In genomic region chr7:92691578-92691977, GRCh38 we compare ENCODE assay signal across 8 cellular contexts.
DNase-seq lines count a peak whose midpoint lies in the region; ATAC-seq and TF ChIP-seq lines count a peak whose summit lies in the region.

No MANE protein-coding gene starts in this region.

- peaks cover 3% of the 10 kb centered on the region; the same call in 1 of the 2 replicates for H3K4me1 ChIP-seq in BE2C

- H3K36me3 ChIP-seq in BE2C = 0 out of 2 replicates have a peak, but pooled peaks cover 2% of the 10 kb centered on the region

- H3K9me3 Mint-ChIP-seq in activated CD4-positive, alpha-beta memory T cell treated with anti-CD3 and anti-CD28 coated beads, Interleukin-2, amount 10 ng/mL, durations not matched to agents 7 days and 5 days = peaks cover 16% of the 10 kb centered on the region
- H3K9me3 Mint-ChIP-seq in stimulated activated naive CD8-positive, alpha-beta T cell treated with anti-CD3 and anti-CD28 coated beads, Interleukin-15, amount 100 ng/mL, for 72 hours = peaks cover 6 to 11% of the 10 kb centered on the region in 2 donors

- peak; percentile 26 for DNase-seq in BE2C
- DNase-seq in GM13977 (ENCODE audit: low spot score) = peak; percentile 35
- DNase-seq in NCI-H1694 treated with DMSO at 0.1 percent for 48 hours (lab: John Stamatoyannopoulos, UW) = peak; percentile 45
- no peak for DNase-seq in activated CD4-positive, alpha-beta memory T cell treated with anti-CD3 and anti-CD28 coated beads, Interleukin-2, amount 10 ng/mL, durations not matched to agents 7 days and 5 days
- DNase-seq in glomerular visceral epithelial cell (ENCODE audit: extremely low spot score) = peak; percentile 59
- DNase-seq in stimulated activated naive CD8-positive, alpha-beta T cell treated with anti-CD3 and anti-CD28 coated beads, Interleukin-15, amount 100 ng/mL, for 72 hours = no peak
- DNase-seq in activated CD8-positive, alpha-beta memory T cell treated with anti-CD3 and anti-CD28 coated beads for 24 hours = no peak

- no peak overlapping the region for H3K4me3 ChIP-seq in BE2C (ENCODE audit: low read depth, low read length)

- no peak overlapping the region for H3K4me3 Mint-ChIP-seq in activated CD4-positive, alpha-beta memory T cell treated with anti-CD3 and anti-CD28 coated beads, Interleukin-2, amount 10 ng/mL, durations not matched to agents 7 days and 5 days
- H3K4me3 Mint-ChIP-seq in stimulated activated naive CD8-positive, alpha-beta T cell treated with anti-CD3 and anti-CD28 coated beads, Interleukin-15, amount 100 ng/mL, for 72 hours = no peak overlapping the region

- CTCF ChIA-PET in activated CD4-positive, alpha-beta memory T cell treated with anti-CD3 and anti-CD28 coated beads, Interleukin-2, amount 10 ng/mL, durations not matched to agents 7 days and 5 days (lab: Charles Lee) = interaction anchor here (1.0 to 3.4 kb wide), 3 partner anchors 70 to 141 kb away, joined by 4 to 28 read pairs (median 11); no protein-coding TSS in a partner anchor

- no peaks in the 10 kb centered on the region for H3K27me3 ChIP-seq in BE2C

- H3K9me3 ChIP-seq in BE2C = no peaks in the 10 kb centered on the region

- H3K27me3 Mint-ChIP-seq in activated CD4-positive, alpha-beta memory T cell treated with anti-CD3 and anti-CD28 coated beads, Interleukin-2, amount 10 ng/mL, durations not matched to agents 7 days and 5 days = no peaks in the 10 kb centered on the region
- no peaks in the 10 kb centered on the region for H3K27me3 Mint-ChIP-seq in stimulated activated naive CD8-positive, alpha-beta T cell treated with anti-CD3 and anti-CD28 coated beads, Interleukin-15, amount 100 ng/mL, for 72 hours

- in situ Hi-C loops in GM13977 (cut with MboI; ENCODE audit: low pct_unique_long_range_greater_than_20kb, low sequenced_read_pairs, unreplicated experiment) = loop anchor here (5.0 to 10.0 kb wide), 2 partner anchors 141 to 363 kb away; no protein-coding TSS in a partner anchor

- H3K27ac Mint-ChIP-seq in activated CD4-positive, alpha-beta memory T cell treated with anti-CD3 and anti-CD28 coated beads, Interleukin-2, amount 10 ng/mL, durations not matched to agents 7 days and 5 days = peak overlapping the region; percentile 61
- peak overlapping the region; percentile 14 to 19 for H3K27ac Mint-ChIP-seq in stimulated activated naive CD8-positive, alpha-beta T cell treated with anti-CD3 and anti-CD28 coated beads, Interleukin-15, amount 100 ng/mL, for 72 hours

- POLR2A ChIA-PET in activated CD4-positive, alpha-beta memory T cell treated with anti-CD3 and anti-CD28 coated beads, Interleukin-2, amount 10 ng/mL, durations not matched to agents 7 days and 5 days (lab: Charles Lee) = interaction anchor here (1.3 to 3.5 kb wide), 3 partner anchors 71 to 426 kb away, joined by 3 to 20 read pairs (median 6); partner anchors contain the start of gene SAMD9

- H3K36me3 Mint-ChIP-seq in activated CD4-positive, alpha-beta memory T cell treated with anti-CD3 and anti-CD28 coated beads, Interleukin-2, amount 10 ng/mL, durations not matched to agents 7 days and 5 days (ENCODE audit: low read depth) = peaks cover 65% of the 10 kb centered on the region

- H3K4me1 Mint-ChIP-seq in activated CD4-positive, alpha-beta memory T cell treated with anti-CD3 and anti-CD28 coated beads, Interleukin-2, amount 10 ng/mL, durations not matched to agents 7 days and 5 days = peaks cover 56% of the 10 kb centered on the region
- peaks cover 65% of the 10 kb centered on the region for H3K4me1 Mint-ChIP-seq in stimulated activated naive CD8-positive, alpha-beta T cell treated with anti-CD3 and anti-CD28 coated beads, Interleukin-15, amount 100 ng/mL, for 72 hours

- peak; percentile 81 for ATAC-seq in HG02884 (IDR thresholded peaks at IDR 0.05; ENCODE audit: unreplicated experiment)
- ATAC-seq in stimulated activated naive CD8-positive, alpha-beta T cell treated with anti-CD3 and anti-CD28 coated beads, Interleukin-15, amount 100 ng/mL, for 72 hours = peak; percentile 90

- TF ChIP-seq CTCF in BE2C (IDR thresholded peaks at IDR 0.05; ENCODE audit: low read depth, low read length) (peak; percentile 63), GM13977 (IDR thresholded peaks at IDR 0.05; ENCODE audit: extremely low read depth, insufficient read depth, missing control alignments) (peak; percentile 64)

Comparison
In these comparisons a context has a peak if more than half of its experiments do, and no peak if none do; other contexts are left out.
1. DNase-seq: peak in BE2C (single experiment), GM13977 (single experiment), NCI-H1694 treated with DMSO at 0.1 percent for 48 hours (single experiment) and glomerular visceral epithelial cell (single experiment); none in activated CD4-positive, alpha-beta memory T cell treated with anti-CD3 and anti-CD28 coated beads, Interleukin-2, amount 10 ng/mL, durations not matched to agents 7 days and 5 days (single experiment), stimulated activated naive CD8-positive, alpha-beta T cell treated with anti-CD3 and anti-CD28 coated beads, Interleukin-15, amount 100 ng/mL, for 72 hours (0 of 2) and activated CD8-positive, alpha-beta memory T cell treated with anti-CD3 and anti-CD28 coated beads for 24 hours (single experiment).